Comparison of ENCODE assay signal across 17 cellular contexts in the genomic region with DNA sequence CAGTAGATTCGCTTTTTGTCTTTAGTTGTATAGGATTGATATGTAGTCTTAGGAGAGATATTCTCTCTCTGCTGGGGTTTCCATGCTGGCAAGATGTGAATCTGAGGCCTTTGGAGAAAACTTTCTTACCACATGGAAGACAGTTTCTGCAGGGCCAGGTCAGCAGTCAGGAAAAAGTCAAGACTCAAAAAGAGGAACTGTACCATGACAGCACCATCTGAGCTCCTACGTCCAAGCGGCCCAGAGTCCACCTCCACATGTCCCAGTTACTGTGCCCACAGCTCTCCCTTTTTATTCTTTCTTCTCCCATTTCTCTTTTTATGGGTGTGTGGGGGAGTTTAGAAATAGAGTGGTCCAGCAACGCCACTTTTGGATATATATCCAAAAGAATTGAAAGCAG.
"Had no signal": no experiment of that assay in that cellular context is flagged by ENCODE, and none has a peak within 500 bp of the region (broad histone marks: within the 10 kb centered on the region; RNA-seq: fewer than 3 reads in every experiment).

No MANE protein-coding gene starts in this region.

- H3K9me3 ChIP-seq: body of pancreas, esophagus squamous epithelium, left lung, transverse colon, vagina had no signal

- ATAC-seq: activated CD4-positive, CD25-positive, alpha-beta regulatory T cell treated with anti-CD3 and anti-CD28 coated beads, Interleukin-2, amount 50 U/mL, for 24 hours; activated CD8-positive, alpha-beta T cell treated with anti-CD3 and anti-CD28 coated beads, Interleukin-2, amount 10 ng/mL, durations not matched to agents 7 days and 5 days; body of pancreas; heart right ventricle; stimulated activated naive CD8-positive, alpha-beta T cell treated with anti-CD3 and anti-CD28 coated beads, Interleukin-15, amount 100 ng/mL, for 72 hours had no signal

- H3K27me3 ChIP-seq: body of pancreas, left lung, transverse colon, vagina had no signal

- H3K4me3 ChIP-seq: body of pancreas, esophagus squamous epithelium, heart right ventricle, left lung, suprapubic skin, transverse colon, vagina had no signal

- H3K4me1 ChIP-seq: body of pancreas, esophagus squamous epithelium, suprapubic skin, transverse colon, vagina had no signal

- DNase-seq: activated CD4-positive, alpha-beta T cell treated with anti-CD3 and anti-CD28 coated beads, Interleukin-2, amount 10 ng/mL, durations not matched to agents 7 days and 5 days; activated CD8-positive, alpha-beta T cell treated with anti-CD3 and anti-CD28 coated beads, Interleukin-2, amount 10 ng/mL, durations not matched to agents 7 days and 5 days; activated naive CD4-positive, alpha-beta T cell treated with anti-CD3 and anti-CD28 coated beads for 36 hours; activated T-cell treated with anti-CD3 and anti-CD28 coated beads, Interleukin-2, amount 50 U/mL, for 24 hours; body of pancreas; effector memory CD4-positive, alpha-beta T cell; esophagus squamous epithelium; heart right ventricle; left lung; occipital lobe; retina; stimulated activated CD4-positive, alpha-beta T cell treated with anti-CD3 and anti-CD28 coated beads, Interleukin-2, amount 100 ng/mL, for 24 hours; stimulated activated naive CD8-positive, alpha-beta T cell treated with anti-CD3 and anti-CD28 coated beads, Interleukin-15, amount 100 ng/mL, for 72 hours; transverse colon had no signal

- H3K36me3 ChIP-seq: esophagus squamous epithelium, heart right ventricle, left lung, suprapubic skin, transverse colon, vagina had no signal

- H3K27ac ChIP-seq: body of pancreas, esophagus squamous epithelium, heart right ventricle, left lung, suprapubic skin, transverse colon, vagina had no signal
